ENCODE assay signal across 11 cellular contexts in the genomic region with DNA sequence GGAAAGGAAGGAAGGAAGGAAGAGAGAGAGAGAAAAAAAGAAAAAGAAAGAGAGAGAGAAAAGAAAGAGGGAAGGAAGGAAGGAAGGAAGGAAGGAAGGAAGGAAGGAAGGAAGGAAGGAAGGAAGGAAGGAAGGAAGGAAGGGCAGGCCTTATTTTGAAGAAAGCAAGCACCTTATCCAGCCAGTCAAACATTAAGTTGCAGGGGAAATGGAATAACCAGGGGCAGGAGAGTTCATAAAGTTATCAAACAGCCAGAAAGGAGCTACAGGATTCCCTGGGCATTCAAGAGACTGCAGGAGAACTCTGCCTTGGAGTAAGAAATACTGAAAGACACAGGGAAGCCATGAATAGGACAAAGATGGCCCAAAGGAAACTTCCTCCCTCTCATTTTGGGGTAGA.
"Had no signal": no experiment of that assay in that cellular context is flagged by ENCODE, and none has a peak within 500 bp of the region (broad histone marks: within the 10 kb centered on the region; RNA-seq: fewer than 3 reads in every experiment).

No MANE protein-coding gene starts in this region.

- H3K4me3 ChIP-seq: GM23248, GM23338, HAP-1 had no signal

- H3K9me3 ChIP-seq: HAP-1 had no signal

- H3K27ac Mint-ChIP-seq: GM23338, H9, HFFc6 had no signal

- FAIRE-seq: H1, H54 had no signal

- H3K9me3 Mint-ChIP-seq: GM23338, H9, HFFc6 had no signal

- ATAC-seq: GM23338, HCT116 had no signal

- H3K4me3 Mint-ChIP-seq: GM23338, H9, HFFc6 had no signal

- DNase-seq: GM23248, GOT3, H7, H9, HCEC 1CT, HFFc6 had no signal

- H3K4me2 ChIP-seq: GM23338 had no signal

- H2AFZ ChIP-seq: GM23248, GM23338 had no signal

- H3K9ac ChIP-seq: GM23248 had no signal

- H3K36me3 ChIP-seq: HAP-1 had no signal

- H3K27ac ChIP-seq: GM23248 had no signal
